ENCODE assay signal across 2 cellular contexts in genomic region chr2:121707920-121708361, GRCh38.
TF ChIP-seq lines count a peak whose summit lies in the region.

No MANE protein-coding gene starts in this region.

TF ChIP-seq in WTC11, 78 proteins besides CTCF, POLR2A, EP300 and RAD21:
- TF ChIP-seq CREM (CRISPR knock-in tag; IDR thresholded peaks at IDR 0.05) (no peak), ZNF423 (CRISPR knock-in tag; IDR thresholded peaks at IDR 0.05) (no peak), MYBL2 (CRISPR knock-in tag; IDR thresholded peaks at IDR 0.05) (no peak), USF2 (CRISPR knock-in tag; IDR thresholded peaks at IDR 0.05) (no peak), JUN (CRISPR knock-in tag; IDR thresholded peaks at IDR 0.05) (no peak), ZMAT4 (CRISPR knock-in tag; IDR thresholded peaks at IDR 0.05) (no peak), ATF3 (CRISPR knock-in tag; conservative IDR thresholded peaks at IDR 0.05) (no peak)
TF ChIP-seq in WTC11: peak in this region for 0.

TF ChIP-seq in HepG2, 621 proteins besides CTCF, POLR2A, EP300 and RAD21:
- TF ChIP-seq FOXJ3 (CRISPR knock-in tag; IDR thresholded peaks at IDR 0.05; ENCODE audit: borderline replicate concordance) (0 out of 2 replicates have a peak, but pooled peaks have one; percentile 19), ZNF558 (CRISPR knock-in tag; IDR thresholded peaks at IDR 0.05; ENCODE audit: borderline replicate concordance) (no peak), SNAPC2 (CRISPR knock-in tag; IDR thresholded peaks at IDR 0.05) (0 out of 2 replicates have a peak, but pooled peaks have one; percentile 7), ZNF670 (CRISPR knock-in tag; IDR thresholded peaks at IDR 0.05; ENCODE audit: borderline replicate concordance) (no peak), LCORL (IDR thresholded peaks at IDR 0.05) (no peak), LCORL (CRISPR knock-in tag; IDR thresholded peaks at IDR 0.05) (peak; percentile 1; the same call in 1 of the 2 replicates), ZNF263 (CRISPR knock-in tag; IDR thresholded peaks at IDR 0.05) (no peak), HOXA3 (CRISPR knock-in tag; IDR thresholded peaks at IDR 0.05) (peak; percentile 40; the same call in 1 of the 2 replicates), ZNF317 (CRISPR knock-in tag; IDR thresholded peaks at IDR 0.05) (0 out of 2 replicates have a peak, but pooled peaks have one; percentile 33), ELF4 (CRISPR knock-in tag; IDR thresholded peaks at IDR 0.05; ENCODE audit: borderline replicate concordance) (0 out of 2 replicates have a peak, but pooled peaks have one; percentile 53), GABPB1 (CRISPR knock-in tag; IDR thresholded peaks at IDR 0.05) (0 out of 2 replicates have a peak, but pooled peaks have one; percentile 25), ZBTB7B (CRISPR knock-in tag; IDR thresholded peaks at IDR 0.05) (0 out of 2 replicates have a peak, but pooled peaks have one; percentile 4), ZXDC (CRISPR knock-in tag; IDR thresholded peaks at IDR 0.05) (no peak), SAP130 (CRISPR knock-in tag; IDR thresholded peaks at IDR 0.05; ENCODE audit: low read depth) (0 out of 2 replicates have a peak, but pooled peaks have one; percentile 1), ATF7 (IDR thresholded peaks at IDR 0.05) (no peak), ATF7 (CRISPR knock-in tag; IDR thresholded peaks at IDR 0.05) (no peak), HNF1B (CRISPR knock-in tag; IDR thresholded peaks at IDR 0.05) (0 out of 2 replicates have a peak, but pooled peaks have one; percentile 0), ZNF687 (CRISPR knock-in tag; IDR thresholded peaks at IDR 0.05) (peak; percentile 23; the same call in 1 of the 2 replicates), CSRNP1 (CRISPR knock-in tag; IDR thresholded peaks at IDR 0.05) (0 out of 2 replicates have a peak, but pooled peaks have one; percentile 24), BRCA1 (CRISPR knock-in tag; IDR thresholded peaks at IDR 0.05) (0 out of 2 replicates have a peak, but pooled peaks have one; percentile 10), GFI1 (CRISPR knock-in tag; IDR thresholded peaks at IDR 0.05; ENCODE audit: borderline replicate concordance) (peak; percentile 93), ZNF788 (CRISPR knock-in tag; IDR thresholded peaks at IDR 0.05; ENCODE audit: borderline replicate concordance) (peak; percentile 33; the same call in 1 of the 2 replicates), PHF21A (CRISPR knock-in tag; IDR thresholded peaks at IDR 0.05) (peak; percentile 64), HDAC1 (CRISPR knock-in tag; IDR thresholded peaks at IDR 0.05) (0 out of 2 replicates have a peak, but pooled peaks have one; percentile 2), ZNF44 (CRISPR knock-in tag; IDR thresholded peaks at IDR 0.05) (no peak), IKZF1 (IDR thresholded peaks at IDR 0.05) (no peak), NFKB2 (CRISPR knock-in tag; IDR thresholded peaks at IDR 0.05; ENCODE audit: borderline replicate concordance) (peak; percentile 58; the same call in 1 of the 2 replicates), ZSCAN31 (CRISPR knock-in tag; IDR thresholded peaks at IDR 0.05; ENCODE audit: low read depth) (0 out of 2 replicates have a peak, but pooled peaks have one; percentile 47), ZNF503 (CRISPR knock-in tag; IDR thresholded peaks at IDR 0.05) (no peak), GATAD2A (CRISPR knock-in tag; IDR thresholded peaks at IDR 0.05) (peak; percentile 49; the same call in 1 of the 2 replicates), EED (CRISPR knock-in tag; IDR thresholded peaks at IDR 0.05) (0 out of 2 replicates have a peak, but pooled peaks have one; percentile 25), KLF9 (CRISPR knock-in tag; IDR thresholded peaks at IDR 0.05; ENCODE audit: low read depth) (no peak), ZFY (CRISPR knock-in tag; IDR thresholded peaks at IDR 0.05) (peak; percentile 33; the same call in 1 of the 2 replicates), TBX2 (CRISPR knock-in tag; IDR thresholded peaks at IDR 0.05; ENCODE audit: borderline replicate concordance) (peak; percentile 5; the same call in 1 of the 2 replicates), PAXIP1 (CRISPR knock-in tag; conservative IDR thresholded peaks at IDR 0.05) (0 out of 2 replicates have a peak, but pooled peaks have one; percentile 6), SOX6 (IDR thresholded peaks at IDR 0.05) (no peak), SOX6 (CRISPR knock-in tag; IDR thresholded peaks at IDR 0.05) (0 out of 2 replicates have a peak, but pooled peaks have one; percentile 15), HDAC2 (CRISPR knock-in tag; IDR thresholded peaks at IDR 0.05) (0 out of 2 replicates have a peak, but pooled peaks have one; percentile 26), PRPF4 (IDR thresholded peaks at IDR 0.05; ENCODE audit: low read depth, low read length, poor library complexity, severe bottlenecking) (no peak), HNF4A (CRISPR knock-in tag; IDR thresholded peaks at IDR 0.05) (peak; percentile 4; the same call in 1 of the 2 replicates), YEATS4 (CRISPR knock-in tag; IDR thresholded peaks at IDR 0.05; ENCODE audit: borderline replicate concordance) (0 out of 2 replicates have a peak, but pooled peaks have one; percentile 29), HMG20B (CRISPR knock-in tag; conservative IDR thresholded peaks at IDR 0.05) (0 out of 2 replicates have a peak, but pooled peaks have one; percentile 48)
